In genomic region chr10:11875499-11876281, GRCh38 we compare ENCODE assay signal across 10 cellular contexts. TPM values are rescaled to one million over a fixed set of nuclear protein-coding genes. Genes with fewer than 3 reads are reported as not detected.
A peak's percentile ranks its signal among the peaks of the same experiment; 100 is the strongest.
DNase-seq lines count a peak whose midpoint lies in the region; ATAC-seq, FAIRE-seq and TF ChIP-seq lines count a peak whose summit lies in the region.
"Had no signal": no experiment of that assay in that cellular context is flagged by ENCODE, and none has a peak within 500 bp of the region (broad histone marks: within the 10 kb centered on the region; RNA-seq: fewer than 3 reads in every experiment).

No MANE protein-coding gene starts in this region.

- H2BK120ac ChIP-seq in H1 (replicated peaks; ENCODE audit: low read depth, low read length) (peak overlapping the region; percentile 40), mesendoderm (ENCODE audit: low read depth, low read length) (peak overlapping the region; percentile 48)

- H3K9me3 Mint-ChIP-seq in activated CD4-positive, alpha-beta memory T cell treated with anti-CD3 and anti-CD28 coated beads, Interleukin-2, amount 10 ng/mL, durations not matched to agents 7 days and 5 days: no peaks in the 10 kb centered on the region
- H3K9me3 Mint-ChIP-seq: CD4-positive, CD25-positive, alpha-beta regulatory T cell had no signal

- H3K18ac ChIP-seq in H1 (ENCODE audit: extremely low read depth, low read length) (peak overlapping the region; percentile 99), mesendoderm (ENCODE audit: low read length) (peak overlapping the region; percentile 85)

- H3K79me1 ChIP-seq in H1 (ENCODE audit: low read depth, low read length) (no peaks in the 10 kb centered on the region), mesendoderm (ENCODE audit: low read length) (no peaks in the 10 kb centered on the region)

- H3K23me2 ChIP-seq in H1 (ENCODE audit: low read depth, low read length): no peaks in the 10 kb centered on the region

- DNase-seq in H1 (ENCODE audit: low read depth in 1 of 2, low spot score in 2 of 2) (no peak), mesendoderm (peak; percentile 85), UCSD-AML1 (lab: John Stamatoyannopoulos, UW; ENCODE audit: unreplicated experiment) (no peak)
- no peak for DNase-seq in activated CD4-positive, alpha-beta memory T cell treated with anti-CD3 and anti-CD28 coated beads, Interleukin-2, amount 10 ng/mL, durations not matched to agents 7 days and 5 days
- DNase-seq in activated CD8-positive, alpha-beta memory T cell treated with anti-CD3 and anti-CD28 coated beads, Interleukin-2, amount 50 U/mL, for 4 hours: no peak
- DNase-seq: CD4-positive, CD25-positive, alpha-beta regulatory T cell; effector memory CD4-positive, alpha-beta T cell had no signal

- peaks cover 17% of the 10 kb centered on the region for H3K27me3 Mint-ChIP-seq in activated CD4-positive, alpha-beta memory T cell treated with anti-CD3 and anti-CD28 coated beads, Interleukin-2, amount 10 ng/mL, durations not matched to agents 7 days and 5 days

- H3K14ac ChIP-seq in H1 (ENCODE audit: insufficient read length): no peak overlapping the region

- POLR2A ChIA-PET in H1 (lab: Charles Lee; ENCODE audit: partially characterized antibody): interaction anchor here (1.1 to 2.2 kb wide), 2 partner anchors 10 to 37 kb away, joined by 4 to 6 read pairs; no protein-coding TSS in a partner anchor
- POLR2A ChIA-PET in activated CD4-positive, alpha-beta memory T cell treated with anti-CD3 and anti-CD28 coated beads, Interleukin-2, amount 10 ng/mL, durations not matched to agents 7 days and 5 days (lab: Charles Lee): no interaction called here

- peak overlapping the region; percentile 46; the same call in 1 of the 2 replicates for H3K27ac ChIP-seq in 22Rv1
- peak overlapping the region; percentile 69 for H3K27ac ChIP-seq in H1 (ENCODE audit: low read depth, low read length)
- H3K27ac ChIP-seq in mesendoderm (ENCODE audit: low read depth, low read length): peak overlapping the region; percentile 58

- H3K4me1 Mint-ChIP-seq in activated CD4-positive, alpha-beta memory T cell treated with anti-CD3 and anti-CD28 coated beads, Interleukin-2, amount 10 ng/mL, durations not matched to agents 7 days and 5 days: peaks cover 16% of the 10 kb centered on the region

- FAIRE-seq in H1 (lab: Jason Lieb, UNC): no peak

- H3K36me3 Mint-ChIP-seq in activated CD4-positive, alpha-beta memory T cell treated with anti-CD3 and anti-CD28 coated beads, Interleukin-2, amount 10 ng/mL, durations not matched to agents 7 days and 5 days (ENCODE audit: low read depth): no peaks in the 10 kb centered on the region
- H3K36me3 Mint-ChIP-seq: CD4-positive, CD25-positive, alpha-beta regulatory T cell had no signal

- no peak overlapping the region for H3K4me3 Mint-ChIP-seq in activated CD4-positive, alpha-beta memory T cell treated with anti-CD3 and anti-CD28 coated beads, Interleukin-2, amount 10 ng/mL, durations not matched to agents 7 days and 5 days

- H4K5ac ChIP-seq in H1 (ENCODE audit: insufficient read length, low read depth, low read length) (peak overlapping the region; percentile 70), mesendoderm (ENCODE audit: low read length) (no peak overlapping the region)

- H3K4me3 ChIP-seq in H1 (ENCODE audit: extremely low read depth in 1 of 4, insufficient read depth in 2 of 4, low read depth in 3 of 4, low read length in 4 of 4) (no peak overlapping the region; a peak in 1 of 8 replicates), mesendoderm (ENCODE audit: low read length) (no peak overlapping the region)

- H3K4me2 ChIP-seq in H1 (ENCODE audit: insufficient read depth in 1 of 2, low read depth in 2 of 2, low read length in 2 of 2) (peak overlapping the region; percentile 55 to 57), mesendoderm (ENCODE audit: low read length) (no peak overlapping the region)

- H4K91ac ChIP-seq in H1 (replicated peaks; ENCODE audit: insufficient read length, low read length): peak overlapping the region; percentile 92

- peak; percentile 26; the same call in 1 of the 2 replicates for TF ChIP-seq RAD21 in Ishikawa (IDR thresholded peaks at IDR 0.05; ENCODE audit: low read depth)
- TF ChIP-seq RAD21 in H1 (IDR thresholded peaks at IDR 0.05 in 1 of 2, conservative IDR thresholded peaks at IDR 0.05 in 1 of 2; ENCODE audit: low read depth in 2 of 2, low read length in 2 of 2): no peak

- H2BK15ac ChIP-seq in H1 (ENCODE audit: low read length) (peak overlapping the region; percentile 83), mesendoderm (replicated peaks; ENCODE audit: low read depth) (no peak overlapping the region)

- H2AFZ ChIP-seq in H1 (ENCODE audit: low read length): peak overlapping the region; percentile 91

- H3K56ac ChIP-seq in H1 (replicated peaks; ENCODE audit: insufficient read length, low read depth, low read length) (no peak overlapping the region), mesendoderm (ENCODE audit: low read length) (peak overlapping the region; percentile 69)

- TF ChIP-seq POLR2A in H1 (IDR thresholded peaks at IDR 0.05; ENCODE audit: control extremely low read depth in 1 of 2, low read depth in 2 of 2, low read length in 2 of 2): no peak

- TF ChIP-seq CTCF in 22Rv1 (IDR thresholded peaks at IDR 0.05) (no peak), H1 (IDR thresholded peaks at IDR 0.05; ENCODE audit: control extremely low read depth in 1 of 3, insufficient read depth in 1 of 3, low read depth in 1 of 3, low read length in 3 of 3) (no peak)

- peak overlapping the region; percentile 63 for H3K4ac ChIP-seq in H1 (replicated peaks; ENCODE audit: insufficient read length, low read depth, low read length)
- peak overlapping the region; percentile 74 for H3K4ac ChIP-seq in mesendoderm (ENCODE audit: low read depth, low read length)

- H3K27me3 ChIP-seq in H1 (replicated peaks in 1 of 4; ENCODE audit: control insufficient read depth in 3 of 4, extremely low read depth in 1 of 4, insufficient read depth in 3 of 4, low read length in 3 of 4) (no peaks in the 10 kb centered on the region), mesendoderm (ENCODE audit: insufficient read depth, low read length, poor library complexity) (no peaks in the 10 kb centered on the region)

- WGBS in H1 (ENCODE audit: extremely low coverage in 1 of 2, insufficient coverage in 1 of 2, insufficient read length in 1 of 2, insufficient replicate concordance in 2 of 2, low coverage in 1 of 2, low lambda C conversion rate in 2 of 2, missing lambda C conversion rate in 1 of 2), 2 experiments: 73% methylated on average over 17 of the region's 17 CpGs; no CpG with 5 or more reads in 1 of the 2 experiments
- WGBS in mesendoderm (ENCODE audit: extremely low coverage, insufficient coverage, low lambda C conversion rate): no CpG with 5 or more reads among the region's 17 CpGs

- H2AK5ac ChIP-seq in H1 (ENCODE audit: low read depth, low read length): 0 out of 2 replicates have a peak overlapping the region, but pooled peaks have one; percentile 4
- H2AK5ac ChIP-seq in mesendoderm (ENCODE audit: low read length): no peak overlapping the region

- peaks cover 6 to 16% (median 14%) of the 10 kb centered on the region in 4 experiments for H3K4me1 ChIP-seq in H1 (replicated peaks in 1 of 4; ENCODE audit: control insufficient read depth in 3 of 4, insufficient read depth in 4 of 4, low read length in 3 of 4)
- H3K4me1 ChIP-seq in mesendoderm (ENCODE audit: control insufficient read depth, low read depth, low read length): peaks cover 6% of the 10 kb centered on the region

- peak overlapping the region; percentile 88; the same call in 1 of the 2 replicates for H2BK12ac ChIP-seq in H1 (ENCODE audit: low read depth, low read length)

- H3K27ac Mint-ChIP-seq in activated CD4-positive, alpha-beta memory T cell treated with anti-CD3 and anti-CD28 coated beads, Interleukin-2, amount 10 ng/mL, durations not matched to agents 7 days and 5 days: no peak overlapping the region

- H4K8ac ChIP-seq in H1 (ENCODE audit: extremely low read depth, insufficient read depth, low read length) (peak overlapping the region; percentile 83), mesendoderm (ENCODE audit: low read depth, low read length) (no peak overlapping the region)

- CTCF ChIA-PET in H1 (lab: Charles Lee; ENCODE audit: partially characterized antibody): interaction anchor here (0.8 to 3.1 kb wide), 13 partner anchors 8 to 154 kb away, joined by 3 to 10 read pairs (median 4); no protein-coding TSS in a partner anchor
- CTCF ChIA-PET in activated CD4-positive, alpha-beta memory T cell treated with anti-CD3 and anti-CD28 coated beads, Interleukin-2, amount 10 ng/mL, durations not matched to agents 7 days and 5 days (lab: Charles Lee): no interaction called here

- H3K36me3 ChIP-seq in H1 (ENCODE audit: control insufficient read depth in 2 of 4, insufficient read depth in 4 of 4, low read length in 3 of 4) (no peaks in the 10 kb centered on the region), mesendoderm (ENCODE audit: control insufficient read depth, insufficient read depth, low read length) (no peaks in the 10 kb centered on the region)

- ATAC-seq in GM18502 (IDR thresholded peaks at IDR 0.05; ENCODE audit: poor library complexity, unreplicated experiment): no peak

- no peaks in the 10 kb centered on the region for H4K20me1 ChIP-seq in H1 (replicated peaks in 1 of 2; ENCODE audit: control insufficient read depth in 1 of 2, insufficient read depth in 2 of 2, low read length in 2 of 2)

- H3K79me2 ChIP-seq in H1 (ENCODE audit: control insufficient read depth in 1 of 2, insufficient read depth in 2 of 2, low read length in 2 of 2): no peaks in the 10 kb centered on the region
- no peaks in the 10 kb centered on the region for H3K79me2 ChIP-seq in mesendoderm (ENCODE audit: control insufficient read depth, insufficient read depth, low read length)

- no peaks in the 10 kb centered on the region for H3K9me3 ChIP-seq in H1 (ENCODE audit: insufficient read depth in 2 of 2, low read depth in 1 of 2, low read length in 1 of 2)

- H3K9ac ChIP-seq in H1 (replicated peaks in 1 of 4; ENCODE audit: extremely low read depth in 1 of 4, low read depth in 3 of 4, low read length in 3 of 4) (peak overlapping the region in 1 of 4 experiments; percentile 45; a peak in 1 of 7 replicates), mesendoderm (ENCODE audit: low read length) (peak overlapping the region; percentile 28)

- TF ChIP-seq EP300 in Ishikawa (IDR thresholded peaks at IDR 0.05; ENCODE audit: borderline replicate concordance) (peak; percentile 89), H1 (IDR thresholded peaks at IDR 0.05; ENCODE audit: borderline replicate concordance in 1 of 2, low read depth in 2 of 2, low read length in 2 of 2) (no peak)

- H3K23ac ChIP-seq in H1 (ENCODE audit: insufficient read length) (no peak overlapping the region), mesendoderm (ENCODE audit: low read length) (no peak overlapping the region)

- peak overlapping the region; percentile 98 for H2BK20ac ChIP-seq in H1 (ENCODE audit: low read length)

- H2BK5ac ChIP-seq in H1 (ENCODE audit: low read depth, low read length) (peak overlapping the region; percentile 83; the same call in 1 of the 2 replicates), mesendoderm (ENCODE audit: low read length) (peak overlapping the region; percentile 62)

RNA-seq across cellular contexts. Expression of gene PROSER2, which starts 52.5 kb away (rescaled TPM):
- total RNA-seq in H1 (2021; fragmentation: NEBNext Ultra II Directional; extraction: Animal tissue kit (Norgen Biotek cat#: 25700)): 11.6 and 13.7 TPM in 2 replicates
- 3.9 and 6.5 TPM in 2 replicates for polyA plus RNA-seq in H1 (2011; rRNA removed)
- 4.2 TPM for polyA plus RNA-seq in H1 (2011; cell fraction: cytosol; rRNA removed)
- 5.3 TPM for polyA plus RNA-seq in H1 (2011; cell fraction: nucleus; rRNA removed)
- polyA plus RNA-seq in H1 (2012, experiment 1 of 2): 5.9 to 7.9 TPM (median 7.2 TPM) in 4 replicates
- polyA plus RNA-seq in H1 (2012, experiment 2 of 2): 6.4 TPM
- 4.6 TPM for polyA plus RNA-seq in H1 (2013, experiment 1 of 2)
- polyA plus RNA-seq in H1 (2013, experiment 2 of 2): 4.6 TPM
- polyA minus RNA-seq in H1 (2011; rRNA and poly(A)+ RNA removed): 3.7 and 5.5 TPM in 2 replicates
- polyA minus RNA-seq in H1 (2011; cell fraction: cytosol; rRNA and poly(A)+ RNA removed): 3.1 TPM
- polyA minus RNA-seq in H1 (2011; cell fraction: nucleus; rRNA and poly(A)+ RNA removed): 4.1 TPM
- polyA plus RNA-seq in mesendoderm (2013, experiment 1 of 2): 9.8 TPM
- 9.5 TPM for polyA plus RNA-seq in mesendoderm (2013, experiment 2 of 2)
- under 1 TPM; 0.28 to 0.30 TPM for total RNA-seq in activated CD4-positive, alpha-beta memory T cell treated with anti-CD3 and anti-CD28 coated beads, Interleukin-2, amount 10 ng/mL, durations not matched to agents 7 days and 5 days
